Comparison of ENCODE assay signal across 13 cellular contexts in genomic region chr1:39089811-39090519, GRCh38.
DNase-seq lines count a peak whose midpoint lies in the region; ATAC-seq and TF ChIP-seq lines count a peak whose summit lies in the region.
"Had no signal": no experiment of that assay in that cellular context is flagged by ENCODE, and none has a peak within 500 bp of the region (broad histone marks: within the 10 kb centered on the region; RNA-seq: fewer than 3 reads in every experiment).

No MANE protein-coding gene starts in this region.

- H3K9me3 ChIP-seq in adrenal gland (replicated peaks in 1 of 3) (no peaks in the 10 kb centered on the region), cardiac muscle cell (ENCODE audit: low read depth) (no peaks in the 10 kb centered on the region), psoas muscle (no peaks in the 10 kb centered on the region)
- H3K9me3 ChIP-seq: thoracic aorta had no signal

- peaks cover 0 to 18% of the 10 kb centered on the region in 2 donors for H3K4me1 ChIP-seq in adrenal gland (replicated peaks in 1 of 2)
- H3K4me1 ChIP-seq in cardiac muscle cell (ENCODE audit: low read depth), result peaks cover 16% of the 10 kb centered on the region
- H3K4me1 ChIP-seq in psoas muscle, result peaks cover 30% of the 10 kb centered on the region

- ATAC-seq in psoas muscle, result peak; percentile 53 to 73 (median 71)
- ATAC-seq in HG02798 (IDR thresholded peaks at IDR 0.05; ENCODE audit: poor library complexity, unreplicated experiment), result no peak

- 31 to 42% (median 42%) methylated on average over 5 of the region's 5 CpGs for WGBS in adrenal gland, 4 donors
- WGBS in psoas muscle, 3 donors, result 35 to 53% (median 40%) methylated on average over 5 of the region's 5 CpGs

- intact Hi-C loops in adrenal gland (cut with DNase I) (loop anchor here in 1 of 2 donors (10.0 kb wide), 1 partner anchor 215 kb away; the partner anchor contains the start of gene MYCBP), psoas muscle (cut with DNase I) (loop anchor here (5.0 to 10.0 kb wide), 5 partner anchors 173 to 445 kb away; partner anchors contain the start of gene MYCBP (in 1 of the 2))

- H3K27ac ChIP-seq in adrenal gland (peak overlapping the region; percentile 9 to 70 (median 38)), cardiac muscle cell (no peak overlapping the region), psoas muscle (peak overlapping the region; percentile 51)

- H3K36me3 ChIP-seq in adrenal gland (replicated peaks in 1 of 2) (peaks cover 0 to 5% of the 10 kb centered on the region in 2 donors), cardiac muscle cell (no peaks in the 10 kb centered on the region), psoas muscle (ENCODE audit: insufficient read depth in 1 of 2, low read depth in 1 of 2) (no peaks in the 10 kb centered on the region)
- H3K36me3 ChIP-seq: thoracic aorta had no signal

- no peak for TF ChIP-seq CTCF in adrenal gland (IDR thresholded peaks at IDR 0.05)
- TF ChIP-seq CTCF in cardiac muscle cell (IDR thresholded peaks at IDR 0.05; ENCODE audit: low read depth, low read length), result peak; percentile 7
- TF ChIP-seq CTCF in psoas muscle (IDR thresholded peaks at IDR 0.05), result no peak

- DNase-seq in EL, result peak; percentile 69
- peak in 6 of 7 donors; percentile 41 to 77 (median 61) for DNase-seq in adrenal gland
- peak in 1 of 2 donors; percentile 47 for DNase-seq in cardiac muscle cell (ENCODE audit: low read depth in 1 of 2, low spot score in 1 of 2)
- DNase-seq in psoas muscle, result no peak
- no peak for DNase-seq in germinal center (ENCODE audit: low spot score)
- no peak for DNase-seq in SIG-M5 (lab: John Stamatoyannopoulos, UW)
- no peak for DNase-seq in NCI-H2081 treated with DMSO at 0.1 percent for 48 hours (lab: John Stamatoyannopoulos, UW)
- DNase-seq: CD4-positive, alpha-beta T cell; erythroblast; NCI-H1092 treated with DMSO at 0.1 percent for 48 hours had no signal

- H3K4me3 ChIP-seq in adrenal gland (no peak overlapping the region), cardiac muscle cell (no peak overlapping the region), psoas muscle (no peak overlapping the region)
- H3K4me3 ChIP-seq: lung, thoracic aorta had no signal

- TF ChIP-seq POLR2A in adrenal gland (IDR thresholded peaks at IDR 0.05), result peak in 1 of 2 donors; percentile 61

- no peaks in the 10 kb centered on the region for H3K27me3 ChIP-seq in adrenal gland
- H3K27me3 ChIP-seq in cardiac muscle cell, result no peaks in the 10 kb centered on the region
- no peaks in the 10 kb centered on the region for H3K27me3 ChIP-seq in psoas muscle (ENCODE audit: insufficient read depth in 3 of 3, low read length in 2 of 3)

Comparison
In these comparisons a context has a peak if more than half of its experiments do, and no peak if none do; other contexts are left out.
1. DNase-seq: peak in EL (single experiment) and adrenal gland (6 of 7); none in psoas muscle (0 of 2), germinal center (single experiment), SIG-M5 (single experiment) and NCI-H2081 treated with DMSO at 0.1 percent for 48 hours (single experiment).